In the genomic region with DNA sequence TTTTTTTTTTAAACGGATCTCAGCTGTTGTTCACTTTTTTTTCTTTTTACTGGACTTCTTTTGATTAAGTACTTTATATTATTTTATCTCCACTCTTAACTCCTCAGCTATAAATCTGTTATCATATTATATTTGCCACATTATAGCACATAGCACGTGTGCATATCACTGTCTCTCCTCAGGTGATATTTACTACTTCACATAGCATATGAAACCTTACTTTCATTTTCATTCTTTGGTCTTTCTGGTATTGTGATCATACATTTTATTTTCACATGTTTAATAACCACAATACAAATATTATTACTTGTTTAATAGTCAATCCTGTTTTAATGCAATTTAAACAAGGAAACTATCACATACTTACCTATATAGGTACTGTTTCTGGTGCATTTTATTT, we compare ENCODE assay signal across 12 cellular contexts.
DNase-seq lines count a peak whose midpoint lies in the region; ATAC-seq and TF ChIP-seq lines count a peak whose summit lies in the region.
"Had no signal": no experiment of that assay in that cellular context is flagged by ENCODE, and none has a peak within 500 bp of the region (broad histone marks: within the 10 kb centered on the region; RNA-seq: fewer than 3 reads in every experiment).

No MANE protein-coding gene starts in this region.

- no peaks in the 10 kb centered on the region for H3K27me3 ChIP-seq in foreskin keratinocyte
- H3K27me3 ChIP-seq: heart left ventricle had no signal

- no peak for TF ChIP-seq CTCF in foreskin keratinocyte (conservative IDR thresholded peaks at IDR 0.05)

- ATAC-seq in GM21390 (IDR thresholded peaks at IDR 0.05; ENCODE audit: unreplicated experiment), result peak; percentile 66
- no peak for ATAC-seq in foreskin keratinocyte
- ATAC-seq in HG02759 (IDR thresholded peaks at IDR 0.05; ENCODE audit: unreplicated experiment), result no peak
- ATAC-seq: heart left ventricle had no signal

- H3K4me1 ChIP-seq in foreskin keratinocyte, result no peaks in the 10 kb centered on the region
- H3K4me1 ChIP-seq: heart left ventricle had no signal

- DNase-seq in DMS53 (lab: John Stamatoyannopoulos, UW), result peak; percentile 29
- peak; percentile 6 for DNase-seq in HT1080 (ENCODE audit: low read depth)
- no peak for DNase-seq in foreskin keratinocyte
- no peak for DNase-seq in COLO668 (lab: John Stamatoyannopoulos, UW; ENCODE audit: unreplicated experiment)
- no peak for DNase-seq in NCI-H1417 treated with DMSO at 0.1 percent for 48 hours (lab: John Stamatoyannopoulos, UW)
- no peak for DNase-seq in DMS79 (lab: John Stamatoyannopoulos, UW)
- DNase-seq: activated T-cell treated with anti-CD3 and anti-CD28 coated beads, Interleukin-2, amount 50 U/mL, for 24 hours; DMS79 treated with DMSO at 0.1 percent for 48 hours; heart left ventricle; NCI-H1694 treated with DMSO at 0.1 percent for 48 hours had no signal

- H3K27ac ChIP-seq in foreskin keratinocyte, result peak overlapping the region; percentile 27
- H3K27ac ChIP-seq: heart left ventricle had no signal

Comparison
In these comparisons a context has a peak if more than half of its experiments do, and no peak if none do; other contexts are left out.
1. DNase-seq: peak in DMS53 (single experiment) and HT1080 (single experiment); none in foreskin keratinocyte (0 of 2), COLO668 (single experiment), NCI-H1417 treated with DMSO at 0.1 percent for 48 hours (single experiment) and DMS79 (single experiment).